In genomic region chr11:12066799-12067508, GRCh38 we compare ENCODE assay signal across 9 cellular contexts. TPM values are rescaled to one million over a fixed set of nuclear protein-coding genes. Genes with fewer than 3 reads are reported as not detected.
DNase-seq lines count a peak whose midpoint lies in the region; ATAC-seq, FAIRE-seq and TF ChIP-seq lines count a peak whose summit lies in the region.
"Had no signal": no experiment of that assay in that cellular context is flagged by ENCODE, and none has a peak within 500 bp of the region (broad histone marks: within the 10 kb centered on the region; RNA-seq: fewer than 3 reads in every experiment).

No MANE protein-coding gene starts in this region.

- peaks cover 3% of the 10 kb centered on the region for H3K9me3 Mint-ChIP-seq in activated CD8-positive, alpha-beta memory T cell treated with anti-CD3 and anti-CD28 coated beads, Interleukin-2, amount 10 ng/mL, durations not matched to agents 7 days and 5 days (ENCODE audit: low read depth)
- H3K9me3 Mint-ChIP-seq in type B pancreatic cell, result peaks cover 12% of the 10 kb centered on the region
- no peaks in the 10 kb centered on the region for H3K9me3 Mint-ChIP-seq in natural killer cell

- DNase-seq in activated CD8-positive, alpha-beta memory T cell treated with anti-CD3 and anti-CD28 coated beads, Interleukin-2, amount 50 U/mL, for 48 hours, result peak; percentile 43
- no peak for DNase-seq in activated CD8-positive, alpha-beta memory T cell treated with anti-CD3 and anti-CD28 coated beads, Interleukin-2, amount 10 ng/mL, durations not matched to agents 7 days and 5 days
- DNase-seq in kidney tubule cell (ENCODE audit: low spot score) (peak; percentile 48), type B pancreatic cell (ENCODE audit: extremely low spot score, unreplicated experiment) (no peak), natural killer cell (no peak)
- DNase-seq: DND-41 had no signal

- peaks cover 17% of the 10 kb centered on the region for H3K4me1 Mint-ChIP-seq in activated CD8-positive, alpha-beta memory T cell treated with anti-CD3 and anti-CD28 coated beads, Interleukin-2, amount 10 ng/mL, durations not matched to agents 7 days and 5 days
- peaks cover 27% of the 10 kb centered on the region for H3K4me1 Mint-ChIP-seq in type B pancreatic cell (ENCODE audit: unreplicated experiment)
- H3K4me1 Mint-ChIP-seq in natural killer cell, result peaks cover 13 to 18% of the 10 kb centered on the region in 2 donors

- H3K27me3 Mint-ChIP-seq in activated CD8-positive, alpha-beta memory T cell treated with anti-CD3 and anti-CD28 coated beads, Interleukin-2, amount 10 ng/mL, durations not matched to agents 7 days and 5 days, result peaks cover 14% of the 10 kb centered on the region
- H3K27me3 Mint-ChIP-seq in type B pancreatic cell (no peaks in the 10 kb centered on the region), natural killer cell (ENCODE audit: low read depth in 2 of 2) (peaks cover 11 to 19% of the 10 kb centered on the region in 2 donors)

- intact Hi-C loops in natural killer cell (cut with micrococcal nuclease), result no loop called here

- no peak overlapping the region for H3K27ac Mint-ChIP-seq in activated CD8-positive, alpha-beta memory T cell treated with anti-CD3 and anti-CD28 coated beads, Interleukin-2, amount 10 ng/mL, durations not matched to agents 7 days and 5 days
- H3K27ac Mint-ChIP-seq in type B pancreatic cell (peak overlapping the region; percentile 63), natural killer cell (no peak overlapping the region)

- no peak for ATAC-seq in activated CD8-positive, alpha-beta memory T cell treated with anti-CD3 and anti-CD28 coated beads, Interleukin-2, amount 10 ng/mL, durations not matched to agents 7 days and 5 days
- ATAC-seq in HG03139 (IDR thresholded peaks at IDR 0.05; ENCODE audit: unreplicated experiment), result no peak
- no peak for ATAC-seq in natural killer cell
- no peak for ATAC-seq in GM18858 (IDR thresholded peaks at IDR 0.05; ENCODE audit: unreplicated experiment)

- no peak overlapping the region for H3K4me3 Mint-ChIP-seq in activated CD8-positive, alpha-beta memory T cell treated with anti-CD3 and anti-CD28 coated beads, Interleukin-2, amount 10 ng/mL, durations not matched to agents 7 days and 5 days
- H3K4me3 Mint-ChIP-seq in type B pancreatic cell (peak overlapping the region; percentile 53), natural killer cell (no peak overlapping the region)

- H3K36me3 Mint-ChIP-seq in activated CD8-positive, alpha-beta memory T cell treated with anti-CD3 and anti-CD28 coated beads, Interleukin-2, amount 10 ng/mL, durations not matched to agents 7 days and 5 days, result peaks cover 7% of the 10 kb centered on the region
- no peaks in the 10 kb centered on the region for H3K36me3 Mint-ChIP-seq in type B pancreatic cell
- H3K36me3 Mint-ChIP-seq in natural killer cell, result no peaks in the 10 kb centered on the region

- TF ChIP-seq CTCF in type B pancreatic cell (conservative IDR thresholded peaks at IDR 0.05), result no peak
- TF ChIP-seq CTCF in natural killer cell (IDR thresholded peaks at IDR 0.05), result no peak

- CTCF ChIA-PET in activated CD8-positive, alpha-beta memory T cell treated with anti-CD3 and anti-CD28 coated beads, Interleukin-2, amount 10 ng/mL, durations not matched to agents 7 days and 5 days (lab: Charles Lee), result interaction anchor here (0.6 to 2.2 kb wide), 5 partner anchors 19 to 214 kb away, joined by 3 to 5 read pairs (median 4); no protein-coding TSS in a partner anchor

- FAIRE-seq in TTC549 (lab: Jason Lieb, UNC), result peak; percentile 5

RNA-seq across cellular contexts. Expression of gene MICAL2, which starts 43.4 kb away (rescaled TPM):
- total RNA-seq in activated CD8-positive, alpha-beta memory T cell treated with anti-CD3 and anti-CD28 coated beads, Interleukin-2, amount 10 ng/mL, durations not matched to agents 7 days and 5 days, result 100 to 1,000 TPM; 120 to 168 TPM
- total RNA-seq in type B pancreatic cell (ENCODE audit: low replicate concordance) (35.7 and 38.0 TPM in 2 replicates), natural killer cell (10 to 100 TPM; 54.6 to 68.6 (median 57.4) TPM)

RNA-seq across cellular contexts. Expression of gene DKK3, which starts 58.5 kb away (rescaled TPM):
- total RNA-seq in activated CD8-positive, alpha-beta memory T cell treated with anti-CD3 and anti-CD28 coated beads, Interleukin-2, amount 10 ng/mL, durations not matched to agents 7 days and 5 days, result not detected
- total RNA-seq in type B pancreatic cell (ENCODE audit: low replicate concordance) (9.9 and 36.3 TPM in 2 replicates), natural killer cell (under 1 TPM in 2 of 3 donors, not detected in 1; 0.16 to 0.70 TPM)

Comparison
In these comparisons a context has a peak if more than half of its experiments do, and no peak if none do; other contexts are left out.
1. DNase-seq: peak in activated CD8-positive, alpha-beta memory T cell treated with anti-CD3 and anti-CD28 coated beads, Interleukin-2, amount 50 U/mL, for 48 hours (single experiment) and kidney tubule cell (single experiment); none in activated CD8-positive, alpha-beta memory T cell treated with anti-CD3 and anti-CD28 coated beads, Interleukin-2, amount 10 ng/mL, durations not matched to agents 7 days and 5 days (single experiment), type B pancreatic cell (single experiment) and natural killer cell (single experiment).